In the genomic region with DNA sequence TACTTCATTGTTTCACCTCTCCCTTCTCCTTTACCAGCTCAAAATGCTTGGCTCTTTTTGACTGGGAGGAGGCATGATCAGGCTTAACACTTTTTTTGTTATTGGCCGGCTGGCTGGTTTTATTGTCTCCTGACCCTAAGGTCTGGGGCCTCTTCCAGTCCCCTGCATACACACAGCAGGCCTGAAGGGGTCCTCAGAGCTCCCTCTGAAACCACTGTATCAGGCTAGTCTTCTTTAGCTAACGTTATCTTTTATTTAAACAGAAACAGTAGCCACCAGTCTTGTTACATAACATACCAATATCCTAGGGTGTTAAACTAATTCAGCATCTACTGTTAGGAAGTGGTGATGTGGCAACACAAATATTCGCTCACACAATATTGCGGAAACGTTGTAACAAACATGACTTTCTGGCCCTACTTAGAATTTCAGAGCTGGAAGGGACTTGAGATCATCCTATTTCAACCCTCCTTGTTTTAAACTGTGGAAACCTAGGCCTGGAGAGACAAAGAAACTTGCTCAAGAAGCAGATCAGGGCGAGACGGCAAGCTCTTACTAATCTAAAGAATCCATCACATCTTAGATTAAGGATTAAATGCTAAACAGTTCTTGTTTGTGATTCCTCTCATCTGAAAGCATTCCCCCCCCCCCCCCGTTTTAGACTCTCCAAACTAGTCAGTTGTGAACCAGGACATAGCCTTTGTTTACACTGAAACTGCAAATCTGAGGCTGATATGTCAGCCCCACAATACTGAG, we compare ENCODE assay signal across 8 cellular contexts. TPM values are rescaled to one million over a fixed set of nuclear protein-coding genes. Genes with fewer than 3 reads are reported as not detected.
DNase-seq lines count a peak whose midpoint lies in the region; ATAC-seq and TF ChIP-seq lines count a peak whose summit lies in the region.

No MANE protein-coding gene starts in this region.

- TF ChIP-seq CTCF in 22Rv1 (IDR thresholded peaks at IDR 0.05) (peak; percentile 83), GM12874 (IDR thresholded peaks at IDR 0.05; ENCODE audit: insufficient read depth, low read depth, low read length) (peak; percentile 79), LNCAP (IDR thresholded peaks at IDR 0.05) (peak; percentile 70), omental fat pad (IDR thresholded peaks at IDR 0.05) (no peak)

- intact Hi-C loops in head of caudate nucleus (cut with DNase I) = loop anchor here (2.0 to 10.0 kb wide), 3 partner anchors 43 to 111 kb away; a partner anchor contains a TSS

- no peak overlapping the region for H3K4me3 ChIP-seq in SJSA1

- H3K36me3 ChIP-seq in SJSA1 = peaks cover 8% of the 10 kb centered on the region

- H3K9me3 ChIP-seq in SJSA1 (replicated peaks) = no peaks in the 10 kb centered on the region

- H3K4me1 ChIP-seq in SJSA1 (replicated peaks) = peaks cover 58% of the 10 kb centered on the region

- peak; percentile 78 to 87 for DNase-seq in SJSA1 (ENCODE audit: low read depth in 1 of 2, low spot score in 2 of 2)
- DNase-seq in amniotic stem cell (lab: John Stamatoyannopoulos, UW) = peak; percentile 27
- DNase-seq in head of caudate nucleus = peak; percentile 36 to 87 (median 70)
- no peak for DNase-seq in omental fat pad (ENCODE audit: low spot score)

- no peaks in the 10 kb centered on the region for H3K27me3 ChIP-seq in SJSA1 (replicated peaks)

- H3K27ac ChIP-seq in 22Rv1 (peak overlapping the region; percentile 79), SJSA1 (peak overlapping the region; percentile 33)

- ATAC-seq in omental fat pad (ENCODE audit: low FRiP score) = peak; percentile 54
- no peak for ATAC-seq in GM19035 (IDR thresholded peaks at IDR 0.05; ENCODE audit: unreplicated experiment)

RNA-seq across cellular contexts. Expression of a gene that starts 1.7 kb away (rescaled TPM):
- 4.2 and 4.4 TPM in 2 replicates for total RNA-seq in SJSA1 (2014; rRNA removed; shearing (Covaris generic))
- total RNA-seq in omental fat pad = 10 to 100 TPM; 34.3 to 53.6 (median 40.7) TPM

Comparison
In these comparisons a context has a peak if more than half of its experiments do, and no peak if none do; other contexts are left out.
1. CTCF ChIP-seq: peak in 22Rv1 (single experiment), GM12874 (single experiment) and LNCAP (single experiment); none in omental fat pad (0 of 3).